18 cellular contexts compared by ENCODE assay signal in genomic region chr11:123973816-123974215, GRCh38. TPM values are rescaled to one million over a fixed set of nuclear protein-coding genes. Genes with fewer than 3 reads are reported as not detected.
DNase-seq lines count a peak whose midpoint lies in the region; ATAC-seq and TF ChIP-seq lines count a peak whose summit lies in the region.
"Had no signal": no experiment of that assay in that cellular context is flagged by ENCODE, and none has a peak within 500 bp of the region (broad histone marks: within the 10 kb centered on the region; RNA-seq: fewer than 3 reads in every experiment).

No MANE protein-coding gene starts in this region.

- H3K4me3 ChIP-seq in AG09309 (ENCODE audit: control insufficient read depth, low read depth, low read length) (no peak overlapping the region), choroid plexus epithelial cell (ENCODE audit: low read depth, low read length) (no peak overlapping the region)
- H3K4me3 ChIP-seq: body of pancreas had no signal

- TF ChIP-seq CTCF in AG09309 (IDR thresholded peaks at IDR 0.05; ENCODE audit: control insufficient read depth, insufficient read depth, low read depth, low read length, missing control alignments), result no peak
- no peak for TF ChIP-seq CTCF in choroid plexus epithelial cell (conservative IDR thresholded peaks at IDR 0.05; ENCODE audit: low read depth, low read length)

- no peak for ATAC-seq in GM18505 (IDR thresholded peaks at IDR 0.05; ENCODE audit: unreplicated experiment)
- ATAC-seq: activated T-cell treated with anti-CD3 and anti-CD28 coated beads, Interleukin-2, amount 50 U/mL, for 72 hours; body of pancreas; Panc1 had no signal

- DNase-seq in AG09309 (ENCODE audit: low read depth) (peak; percentile 20), M059J (ENCODE audit: low read depth) (peak; percentile 84), choroid plexus epithelial cell (ENCODE audit: low read depth) (peak; percentile 72), left kidney (ENCODE audit: low read depth, low spot score) (peak; percentile 3), NCI-H69 (lab: John Stamatoyannopoulos, UW) (no peak), caudate nucleus (lab: John Stamatoyannopoulos, UW) (no peak), DMS153 treated with DMSO at 0.1 percent for 48 hours (lab: John Stamatoyannopoulos, UW; ENCODE audit: unreplicated experiment) (no peak)
- DNase-seq: activated CD4-positive, alpha-beta T cell treated with anti-CD3 and anti-CD28 coated beads, Interleukin-2, amount 10 ng/mL, durations not matched to agents 24 days and 14 days; activated T-cell treated with anti-CD3 and anti-CD28 coated beads, Interleukin-2, amount 50 U/mL, for 72 hours; body of pancreas; DMS79; NCI-H446; stimulated activated CD4-positive, alpha-beta T cell treated with anti-CD3 and anti-CD28 coated beads, Interleukin-1b, Interleukin-23, amount 100 ng/mL, for 48 hours had no signal

- no peak overlapping the region for H3K27ac ChIP-seq in caudate nucleus (ENCODE audit: low read depth, low read length)
- H3K27ac ChIP-seq: body of pancreas had no signal

- TF ChIP-seq POLR2A in GM18505 (IDR thresholded peaks at IDR 0.05; ENCODE audit: borderline replicate concordance, extremely low read depth, insufficient read depth, insufficient read length), result no peak

RNA-seq across cellular contexts. Expression of gene OR10S1, which starts 3.8 kb away (rescaled TPM):
- not detected in 2 replicates for total RNA-seq in M059J (2014; rRNA removed; shearing (Covaris generic))
- total RNA-seq: activated CD4-positive, alpha-beta T cell treated with anti-CD3 and anti-CD28 coated beads, Interleukin-2, amount 10 ng/mL, durations not matched to agents 24 days and 14 days; activated T-cell treated with anti-CD3 and anti-CD28 coated beads, Interleukin-2, amount 50 U/mL, for 72 hours; body of pancreas; progenitor cell of endocrine pancreas; T-helper 2 cell treated with Interferon-gamma antibody and Interleukin-4, amounts not matched to agents 100 ng/mL and 5 ng/mL, for 36 hours; ureter had no signal

RNA-seq across cellular contexts. Expression of gene OR10G6, which starts 21.1 kb away (rescaled TPM):
- total RNA-seq in M059J (2014; rRNA removed; shearing (Covaris generic)), result not detected in 2 replicates
- total RNA-seq: activated CD4-positive, alpha-beta T cell treated with anti-CD3 and anti-CD28 coated beads, Interleukin-2, amount 10 ng/mL, durations not matched to agents 24 days and 14 days; activated T-cell treated with anti-CD3 and anti-CD28 coated beads, Interleukin-2, amount 50 U/mL, for 72 hours; body of pancreas; progenitor cell of endocrine pancreas; T-helper 2 cell treated with Interferon-gamma antibody and Interleukin-4, amounts not matched to agents 100 ng/mL and 5 ng/mL, for 36 hours; ureter had no signal

RNA-seq across cellular contexts. Expression of gene OR6T1, which starts 30.2 kb away (rescaled TPM):
- total RNA-seq in M059J (2014; rRNA removed; shearing (Covaris generic)), result not detected in 2 replicates
- total RNA-seq: activated CD4-positive, alpha-beta T cell treated with anti-CD3 and anti-CD28 coated beads, Interleukin-2, amount 10 ng/mL, durations not matched to agents 24 days and 14 days; activated T-cell treated with anti-CD3 and anti-CD28 coated beads, Interleukin-2, amount 50 U/mL, for 72 hours; body of pancreas; progenitor cell of endocrine pancreas; T-helper 2 cell treated with Interferon-gamma antibody and Interleukin-4, amounts not matched to agents 100 ng/mL and 5 ng/mL, for 36 hours; ureter had no signal

RNA-seq across cellular contexts. Expression of gene OR4D5, which starts 34.4 kb away (rescaled TPM):
- not detected in 2 replicates for total RNA-seq in M059J (2014; rRNA removed; shearing (Covaris generic))
- total RNA-seq: activated CD4-positive, alpha-beta T cell treated with anti-CD3 and anti-CD28 coated beads, Interleukin-2, amount 10 ng/mL, durations not matched to agents 24 days and 14 days; activated T-cell treated with anti-CD3 and anti-CD28 coated beads, Interleukin-2, amount 50 U/mL, for 72 hours; T-helper 2 cell treated with Interferon-gamma antibody and Interleukin-4, amounts not matched to agents 100 ng/mL and 5 ng/mL, for 36 hours; ureter had no signal

RNA-seq across cellular contexts. Expression of gene OR10G4, which starts 39.0 kb away (rescaled TPM):
- total RNA-seq in M059J (2014; rRNA removed; shearing (Covaris generic)), result not detected in 2 replicates
- total RNA-seq: activated CD4-positive, alpha-beta T cell treated with anti-CD3 and anti-CD28 coated beads, Interleukin-2, amount 10 ng/mL, durations not matched to agents 24 days and 14 days; activated T-cell treated with anti-CD3 and anti-CD28 coated beads, Interleukin-2, amount 50 U/mL, for 72 hours; progenitor cell of endocrine pancreas; T-helper 2 cell treated with Interferon-gamma antibody and Interleukin-4, amounts not matched to agents 100 ng/mL and 5 ng/mL, for 36 hours; ureter had no signal

Comparison
In these comparisons a context has a peak if more than half of its experiments do, and no peak if none do; other contexts are left out.
1. DNase-seq: peak in AG09309 (single experiment), M059J (single experiment), choroid plexus epithelial cell (single experiment) and left kidney (single experiment); none in NCI-H69 (single experiment), caudate nucleus (0 of 61) and DMS153 treated with DMSO at 0.1 percent for 48 hours (single experiment).